28 cellular contexts compared by ENCODE assay signal in the genomic region with DNA sequence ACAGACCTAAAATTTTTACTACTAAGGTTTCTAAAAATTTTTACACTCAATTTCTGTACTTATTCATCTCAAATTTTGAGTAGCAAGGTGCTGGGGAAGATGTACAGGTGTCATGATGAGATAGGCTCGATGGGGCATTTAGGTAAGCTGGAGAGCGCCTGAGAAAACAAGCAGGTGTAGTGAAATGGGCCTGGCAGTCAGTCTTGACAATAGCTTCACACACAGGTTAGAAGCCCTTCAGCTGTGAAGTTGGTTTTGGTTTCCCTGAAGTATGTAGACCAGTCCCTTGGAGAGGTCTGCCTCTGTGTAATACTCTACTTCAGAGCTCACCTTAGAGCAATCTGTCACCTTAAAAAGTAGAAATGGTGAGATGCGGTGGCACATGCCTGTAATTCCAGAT.
"Had no signal": no experiment of that assay in that cellular context is flagged by ENCODE, and none has a peak within 500 bp of the region (broad histone marks: within the 10 kb centered on the region; RNA-seq: fewer than 3 reads in every experiment).

No MANE protein-coding gene starts in this region.

- H3K27me3 Mint-ChIP-seq: effector memory CD8-positive, alpha-beta T cell; naive B cell had no signal

- H3K27ac ChIP-seq: coronary artery, dorsolateral prefrontal cortex, epithelial cell of prostate, esophagus squamous epithelium, gastrocnemius medialis, heart right ventricle, left lung, lower lobe of right lung had no signal

- H3K9me3 Mint-ChIP-seq: effector memory CD8-positive, alpha-beta T cell; endodermal cell; mesothelial cell of epicardium; naive B cell had no signal

- H3K36me3 ChIP-seq: esophagus squamous epithelium, gastrocnemius medialis, heart right ventricle, left lung had no signal

- DNase-seq: dermis blood vessel endothelial cell; dorsolateral prefrontal cortex; effector CD4-positive, alpha-beta T cell; effector memory CD8-positive, alpha-beta T cell; endodermal cell; erythroblast; esophagus squamous epithelium; foreskin fibroblast; foreskin melanocyte; gastrocnemius medialis; glutamatergic neuron; head of caudate nucleus; heart right ventricle; hippocampal formation; left cardiac atrium; left lung; left ventricle myocardium superior; lower lobe of right lung; mesenchymal stem cell; mucosa of descending colon; naive B cell had no signal

- H3K27ac Mint-ChIP-seq: effector memory CD8-positive, alpha-beta T cell; endodermal cell; mesothelial cell of epicardium; naive B cell had no signal

- H3K4me3 Mint-ChIP-seq: effector memory CD8-positive, alpha-beta T cell; endodermal cell; mesothelial cell of epicardium; naive B cell had no signal

- H3K36me3 Mint-ChIP-seq: mesothelial cell of epicardium had no signal

- H3K27me3 ChIP-seq: esophagus squamous epithelium, gastrocnemius medialis, heart right ventricle, left lung had no signal

- H3K9me3 ChIP-seq: esophagus squamous epithelium, gastrocnemius medialis, heart right ventricle, left lung, lower lobe of right lung, mucosa of descending colon had no signal

- H3K4me1 ChIP-seq: gastrocnemius medialis, heart right ventricle, left lung, lower lobe of right lung had no signal

- H3K4me3 ChIP-seq: coronary artery, dorsolateral prefrontal cortex, esophagus squamous epithelium, gastrocnemius medialis, heart right ventricle, left lung, lower lobe of right lung, mucosa of descending colon had no signal

- ATAC-seq: effector memory CD8-positive, alpha-beta T cell; esophagus mucosa; gastrocnemius medialis; heart right ventricle; left cardiac atrium; left lung; left ventricle myocardium superior; lower lobe of right lung; mucosa of descending colon had no signal

- H3K4me1 Mint-ChIP-seq: naive B cell had no signal

- FAIRE-seq: colon, islet of Langerhans, keratinocyte had no signal
